Comparison of ENCODE assay signal across 1 cellular context in the genomic region with DNA sequence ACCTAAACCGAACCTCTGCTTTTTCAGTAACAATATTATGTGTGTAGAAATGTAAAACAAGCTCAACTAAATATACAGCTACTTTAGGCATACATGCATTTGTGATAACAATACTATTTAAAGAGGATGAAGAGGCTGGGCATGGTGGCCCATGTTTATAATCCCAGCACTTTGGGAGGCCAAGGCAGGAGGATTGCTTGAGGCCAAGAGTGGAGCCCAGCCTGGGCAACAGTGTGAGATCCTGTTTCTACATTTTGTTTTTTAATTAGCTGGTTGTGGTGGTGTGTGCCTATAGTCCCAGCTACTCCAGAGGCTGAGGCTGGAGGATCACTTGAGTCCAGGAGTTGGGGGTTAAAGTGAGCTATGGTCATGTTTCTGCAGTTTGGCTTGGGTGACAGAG.
TF ChIP-seq lines count a peak whose summit lies in the region.

No MANE protein-coding gene starts in this region.

TF ChIP-seq in K562, 482 proteins besides CTCF, POLR2A, EP300 and RAD21:
- no peak for TF ChIP-seq C11orf30 (IDR thresholded peaks at IDR 0.05; ENCODE audit: low read depth)
- TF ChIP-seq ZNF778 (CRISPR knock-in tag; IDR thresholded peaks at IDR 0.05) = no peak
- peak; percentile 72 for TF ChIP-seq RBM25 (IDR thresholded peaks at IDR 0.05; ENCODE audit: low read depth, low read length, severe bottlenecking)
- peak; percentile 52; the same call in 1 of the 2 replicates for TF ChIP-seq BCOR (IDR thresholded peaks at IDR 0.05)
